In the genomic region with DNA sequence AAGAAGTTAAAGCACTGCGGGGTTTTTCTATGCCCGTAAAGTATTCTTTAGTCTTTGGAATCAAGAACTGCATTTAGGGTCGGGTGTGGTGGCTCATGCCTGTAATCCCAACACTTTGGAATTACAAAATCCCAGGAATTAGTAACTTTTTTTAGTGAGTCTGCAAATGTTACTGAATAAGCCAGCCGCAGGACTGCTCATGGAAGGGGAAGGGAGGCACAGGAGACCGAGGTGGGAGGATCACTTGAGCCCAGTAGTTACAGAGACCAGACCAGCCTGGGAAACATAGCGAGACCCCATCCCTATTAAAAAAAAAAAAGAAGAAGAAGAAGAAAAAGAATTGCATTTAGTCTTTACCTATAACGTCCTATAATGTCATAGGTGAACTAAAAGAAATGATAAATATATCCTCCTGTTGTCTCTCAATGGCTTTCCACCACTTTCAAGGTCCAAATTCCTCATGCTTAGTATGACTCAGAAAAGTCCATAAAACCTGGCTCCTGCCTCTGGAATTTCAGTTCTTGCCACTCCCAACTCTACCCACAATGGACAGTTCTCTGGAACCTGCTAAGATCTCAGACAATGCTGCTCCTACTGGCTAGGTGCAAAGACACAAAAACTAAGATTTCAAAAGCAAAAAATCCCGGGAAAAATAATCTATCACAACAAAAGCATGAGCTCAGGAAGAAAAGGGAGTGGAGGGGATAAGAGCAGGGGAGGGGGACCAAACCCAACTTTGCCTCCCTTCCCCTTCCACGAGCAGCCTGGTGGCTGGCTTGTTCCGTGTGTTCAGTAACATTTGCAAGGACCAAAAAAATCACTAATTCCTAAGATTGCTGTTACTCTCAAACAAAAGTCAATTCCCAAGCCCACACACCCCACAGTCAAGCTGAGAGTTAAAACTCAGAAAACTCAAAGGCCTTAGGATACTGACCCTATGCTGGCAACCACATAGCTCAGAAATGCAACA, we compare ENCODE assay signal across 1 cellular context.
TF ChIP-seq lines count a peak whose summit lies in the region.

No MANE protein-coding gene starts in this region.

TF ChIP-seq in HepG2, 621 proteins besides CTCF, POLR2A, EP300 and RAD21 (continues in another document):
- TF ChIP-seq, protein P1, sequence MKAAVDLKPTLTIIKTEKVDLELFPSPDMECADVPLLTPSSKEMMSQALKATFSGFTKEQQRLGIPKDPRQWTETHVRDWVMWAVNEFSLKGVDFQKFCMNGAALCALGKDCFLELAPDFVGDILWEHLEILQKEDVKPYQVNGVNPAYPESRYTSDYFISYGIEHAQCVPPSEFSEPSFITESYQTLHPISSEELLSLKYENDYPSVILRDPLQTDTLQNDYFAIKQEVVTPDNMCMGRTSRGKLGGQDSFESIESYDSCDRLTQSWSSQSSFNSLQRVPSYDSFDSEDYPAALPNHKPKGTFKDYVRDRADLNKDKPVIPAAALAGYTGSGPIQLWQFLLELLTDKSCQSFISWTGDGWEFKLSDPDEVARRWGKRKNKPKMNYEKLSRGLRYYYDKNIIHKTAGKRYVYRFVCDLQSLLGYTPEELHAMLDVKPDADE (CRISPR knock-in tag; IDR thresholded peaks at IDR 0.05), result no peak
- TF ChIP-seq, protein P2, sequence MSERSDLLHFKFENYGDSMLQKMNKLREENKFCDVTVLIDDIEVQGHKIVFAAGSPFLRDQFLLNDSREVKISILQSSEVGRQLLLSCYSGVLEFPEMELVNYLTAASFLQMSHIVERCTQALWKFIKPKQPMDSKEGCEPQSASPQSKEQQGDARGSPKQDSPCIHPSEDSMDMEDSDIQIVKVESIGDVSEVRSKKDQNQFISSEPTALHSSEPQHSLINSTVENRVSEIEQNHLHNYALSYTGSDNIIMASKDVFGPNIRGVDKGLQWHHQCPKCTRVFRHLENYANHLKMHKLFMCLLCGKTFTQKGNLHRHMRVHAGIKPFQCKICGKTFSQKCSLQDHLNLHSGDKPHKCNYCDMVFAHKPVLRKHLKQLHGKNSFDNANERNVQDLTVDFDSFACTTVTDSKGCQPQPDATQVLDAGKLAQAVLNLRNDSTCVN (CRISPR knock-in tag; IDR thresholded peaks at IDR 0.05; ENCODE audit: borderline replicate concordance), result 0 out of 2 replicates have a peak, but pooled peaks have one; percentile 50
- TF ChIP-seq EHMT2 (IDR thresholded peaks at IDR 0.05; ENCODE audit: borderline replicate concordance, low read depth, low read length) (peak; percentile 96; the same call in 1 of the 2 replicates), PHF21A (CRISPR knock-in tag; IDR thresholded peaks at IDR 0.05) (no peak; the same call in 1 of the 2 replicates), ZNF781 (CRISPR knock-in tag; IDR thresholded peaks at IDR 0.05; ENCODE audit: borderline replicate concordance, not compliant biosample characterization) (no peak), ZNF550 (CRISPR knock-in tag; IDR thresholded peaks at IDR 0.05; ENCODE audit: borderline replicate concordance) (no peak), FOXM1 (CRISPR knock-in tag; IDR thresholded peaks at IDR 0.05) (no peak), ZNF530 (CRISPR knock-in tag; IDR thresholded peaks at IDR 0.05; ENCODE audit: low read depth) (no peak), ATF7 (IDR thresholded peaks at IDR 0.05) (no peak), ATF7 (CRISPR knock-in tag; IDR thresholded peaks at IDR 0.05) (peak; percentile 27; the same call in 1 of the 2 replicates), ZBTB20 (CRISPR knock-in tag; IDR thresholded peaks at IDR 0.05; ENCODE audit: borderline replicate concordance, low read depth) (peak; percentile 72; the same call in 1 of the 2 replicates), ZNF670 (CRISPR knock-in tag; IDR thresholded peaks at IDR 0.05; ENCODE audit: borderline replicate concordance) (peak; percentile 69; the same call in 1 of the 2 replicates), ZNF33A (CRISPR knock-in tag; IDR thresholded peaks at IDR 0.05; ENCODE audit: borderline replicate concordance) (0 out of 2 replicates have a peak, but pooled peaks have one; percentile 73), MEIS1 (CRISPR knock-in tag; IDR thresholded peaks at IDR 0.05; ENCODE audit: borderline replicate concordance) (no peak; the same call in 1 of the 2 replicates), ZNF30 (CRISPR knock-in tag; IDR thresholded peaks at IDR 0.05) (no peak), ZNF292 (CRISPR knock-in tag; IDR thresholded peaks at IDR 0.05; ENCODE audit: borderline replicate concordance, low read depth) (no peak), ZMAT3 (CRISPR knock-in tag; conservative IDR thresholded peaks at IDR 0.05) (peak; percentile 64; the same call in 1 of the 2 replicates), NFKBIZ (CRISPR knock-in tag; IDR thresholded peaks at IDR 0.05) (no peak), PRMT3 (CRISPR knock-in tag; IDR thresholded peaks at IDR 0.05; ENCODE audit: borderline replicate concordance, low read depth) (no peak), ZNF256 (CRISPR knock-in tag; conservative IDR thresholded peaks at IDR 0.05) (no peak), CC2D1A (CRISPR knock-in tag; IDR thresholded peaks at IDR 0.05) (no peak), FOXK1 (CRISPR knock-in tag; IDR thresholded peaks at IDR 0.05; ENCODE audit: borderline replicate concordance, low read depth) (0 out of 2 replicates have a peak, but pooled peaks have one; percentile 19), ZBTB3 (CRISPR knock-in tag; IDR thresholded peaks at IDR 0.05; ENCODE audit: borderline replicate concordance, low read depth) (no peak), TAF1 (CRISPR knock-in tag; IDR thresholded peaks at IDR 0.05) (no peak), STAG1 (CRISPR knock-in tag; IDR thresholded peaks at IDR 0.05) (peak; percentile 62), ZNF572 (CRISPR knock-in tag; IDR thresholded peaks at IDR 0.05) (no peak), MXD4 (CRISPR knock-in tag; IDR thresholded peaks at IDR 0.05) (peak; percentile 6; the same call in 1 of the 2 replicates)
- TF ChIP-seq, protein P3, sequence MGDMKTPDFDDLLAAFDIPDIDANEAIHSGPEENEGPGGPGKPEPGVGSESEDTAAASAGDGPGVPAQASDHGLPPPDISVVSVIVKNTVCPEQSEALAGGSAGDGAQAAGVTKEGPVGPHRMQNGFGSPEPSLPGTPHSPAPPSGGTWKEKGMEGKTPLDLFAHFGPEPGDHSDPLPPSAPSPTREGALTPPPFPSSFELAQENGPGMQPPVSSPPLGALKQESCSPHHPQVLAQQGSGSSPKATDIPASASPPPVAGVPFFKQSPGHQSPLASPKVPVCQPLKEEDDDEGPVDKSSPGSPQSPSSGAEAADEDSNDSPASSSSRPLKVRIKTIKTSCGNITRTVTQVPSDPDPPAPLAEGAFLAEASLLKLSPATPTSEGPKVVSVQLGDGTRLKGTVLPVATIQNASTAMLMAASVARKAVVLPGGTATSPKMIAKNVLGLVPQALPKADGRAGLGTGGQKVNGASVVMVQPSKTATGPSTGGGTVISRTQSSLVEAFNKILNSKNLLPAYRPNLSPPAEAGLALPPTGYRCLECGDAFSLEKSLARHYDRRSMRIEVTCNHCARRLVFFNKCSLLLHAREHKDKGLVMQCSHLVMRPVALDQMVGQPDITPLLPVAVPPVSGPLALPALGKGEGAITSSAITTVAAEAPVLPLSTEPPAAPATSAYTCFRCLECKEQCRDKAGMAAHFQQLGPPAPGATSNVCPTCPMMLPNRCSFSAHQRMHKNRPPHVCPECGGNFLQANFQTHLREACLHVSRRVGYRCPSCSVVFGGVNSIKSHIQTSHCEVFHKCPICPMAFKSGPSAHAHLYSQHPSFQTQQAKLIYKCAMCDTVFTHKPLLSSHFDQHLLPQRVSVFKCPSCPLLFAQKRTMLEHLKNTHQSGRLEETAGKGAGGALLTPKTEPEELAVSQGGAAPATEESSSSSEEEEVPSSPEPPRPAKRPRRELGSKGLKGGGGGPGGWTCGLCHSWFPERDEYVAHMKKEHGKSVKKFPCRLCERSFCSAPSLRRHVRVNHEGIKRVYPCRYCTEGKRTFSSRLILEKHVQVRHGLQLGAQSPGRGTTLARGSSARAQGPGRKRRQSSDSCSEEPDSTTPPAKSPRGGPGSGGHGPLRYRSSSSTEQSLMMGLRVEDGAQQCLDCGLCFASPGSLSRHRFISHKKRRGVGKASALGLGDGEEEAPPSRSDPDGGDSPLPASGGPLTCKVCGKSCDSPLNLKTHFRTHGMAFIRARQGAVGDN (CRISPR knock-in tag; IDR thresholded peaks at IDR 0.05), result no peak
- TF ChIP-seq, protein P4, sequence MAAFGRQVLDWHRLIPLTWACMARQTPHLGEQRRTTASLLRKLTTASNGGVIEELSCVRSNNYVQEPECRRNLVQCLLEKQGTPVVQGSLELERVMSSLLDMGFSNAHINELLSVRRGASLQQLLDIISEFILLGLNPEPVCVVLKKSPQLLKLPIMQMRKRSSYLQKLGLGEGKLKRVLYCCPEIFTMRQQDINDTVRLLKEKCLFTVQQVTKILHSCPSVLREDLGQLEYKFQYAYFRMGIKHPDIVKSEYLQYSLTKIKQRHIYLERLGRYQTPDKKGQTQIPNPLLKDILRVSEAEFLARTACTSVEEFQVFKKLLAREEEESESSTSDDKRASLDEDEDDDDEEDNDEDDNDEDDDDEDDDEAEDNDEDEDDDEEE (CRISPR knock-in tag; IDR thresholded peaks at IDR 0.05), result 0 out of 2 replicates have a peak, but pooled peaks have one; percentile 37
- TF ChIP-seq, protein P5, sequence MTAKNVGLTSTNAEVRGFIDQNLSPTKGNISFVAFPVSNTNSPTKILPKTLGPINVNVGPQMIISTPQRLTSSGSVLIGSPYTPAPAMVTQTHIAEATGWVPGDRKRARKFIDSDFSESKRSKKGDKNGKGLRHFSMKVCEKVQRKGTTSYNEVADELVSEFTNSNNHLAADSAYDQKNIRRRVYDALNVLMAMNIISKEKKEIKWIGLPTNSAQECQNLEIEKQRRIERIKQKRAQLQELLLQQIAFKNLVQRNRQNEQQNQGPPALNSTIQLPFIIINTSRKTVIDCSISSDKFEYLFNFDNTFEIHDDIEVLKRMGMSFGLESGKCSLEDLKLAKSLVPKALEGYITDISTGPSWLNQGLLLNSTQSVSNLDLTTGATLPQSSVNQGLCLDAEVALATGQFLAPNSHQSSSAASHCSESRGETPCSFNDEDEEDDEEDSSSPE (CRISPR knock-in tag; IDR thresholded peaks at IDR 0.05), result peak; percentile 35
- TF ChIP-seq, protein P6, sequence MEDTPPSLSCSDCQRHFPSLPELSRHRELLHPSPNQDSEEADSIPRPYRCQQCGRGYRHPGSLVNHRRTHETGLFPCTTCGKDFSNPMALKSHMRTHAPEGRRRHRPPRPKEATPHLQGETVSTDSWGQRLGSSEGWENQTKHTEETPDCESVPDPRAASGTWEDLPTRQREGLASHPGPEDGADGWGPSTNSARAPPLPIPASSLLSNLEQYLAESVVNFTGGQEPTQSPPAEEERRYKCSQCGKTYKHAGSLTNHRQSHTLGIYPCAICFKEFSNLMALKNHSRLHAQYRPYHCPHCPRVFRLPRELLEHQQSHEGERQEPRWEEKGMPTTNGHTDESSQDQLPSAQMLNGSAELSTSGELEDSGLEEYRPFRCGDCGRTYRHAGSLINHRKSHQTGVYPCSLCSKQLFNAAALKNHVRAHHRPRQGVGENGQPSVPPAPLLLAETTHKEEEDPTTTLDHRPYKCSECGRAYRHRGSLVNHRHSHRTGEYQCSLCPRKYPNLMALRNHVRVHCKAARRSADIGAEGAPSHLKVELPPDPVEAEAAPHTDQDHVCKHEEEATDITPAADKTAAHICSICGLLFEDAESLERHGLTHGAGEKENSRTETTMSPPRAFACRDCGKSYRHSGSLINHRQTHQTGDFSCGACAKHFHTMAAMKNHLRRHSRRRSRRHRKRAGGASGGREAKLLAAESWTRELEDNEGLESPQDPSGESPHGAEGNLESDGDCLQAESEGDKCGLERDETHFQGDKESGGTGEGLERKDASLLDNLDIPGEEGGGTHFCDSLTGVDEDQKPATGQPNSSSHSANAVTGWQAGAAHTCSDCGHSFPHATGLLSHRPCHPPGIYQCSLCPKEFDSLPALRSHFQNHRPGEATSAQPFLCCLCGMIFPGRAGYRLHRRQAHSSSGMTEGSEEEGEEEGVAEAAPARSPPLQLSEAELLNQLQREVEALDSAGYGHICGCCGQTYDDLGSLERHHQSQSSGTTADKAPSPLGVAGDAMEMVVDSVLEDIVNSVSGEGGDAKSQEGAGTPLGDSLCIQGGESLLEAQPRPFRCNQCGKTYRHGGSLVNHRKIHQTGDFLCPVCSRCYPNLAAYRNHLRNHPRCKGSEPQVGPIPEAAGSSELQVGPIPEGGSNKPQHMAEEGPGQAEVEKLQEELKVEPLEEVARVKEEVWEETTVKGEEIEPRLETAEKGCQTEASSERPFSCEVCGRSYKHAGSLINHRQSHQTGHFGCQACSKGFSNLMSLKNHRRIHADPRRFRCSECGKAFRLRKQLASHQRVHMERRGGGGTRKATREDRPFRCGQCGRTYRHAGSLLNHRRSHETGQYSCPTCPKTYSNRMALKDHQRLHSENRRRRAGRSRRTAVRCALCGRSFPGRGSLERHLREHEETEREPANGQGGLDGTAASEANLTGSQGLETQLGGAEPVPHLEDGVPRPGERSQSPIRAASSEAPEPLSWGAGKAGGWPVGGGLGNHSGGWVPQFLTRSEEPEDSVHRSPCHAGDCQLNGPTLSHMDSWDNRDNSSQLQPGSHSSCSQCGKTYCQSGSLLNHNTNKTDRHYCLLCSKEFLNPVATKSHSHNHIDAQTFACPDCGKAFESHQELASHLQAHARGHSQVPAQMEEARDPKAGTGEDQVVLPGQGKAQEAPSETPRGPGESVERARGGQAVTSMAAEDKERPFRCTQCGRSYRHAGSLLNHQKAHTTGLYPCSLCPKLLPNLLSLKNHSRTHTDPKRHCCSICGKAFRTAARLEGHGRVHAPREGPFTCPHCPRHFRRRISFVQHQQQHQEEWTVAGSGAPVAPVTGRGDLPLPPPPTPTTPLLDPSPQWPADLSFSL (CRISPR knock-in tag; IDR thresholded peaks at IDR 0.05), result no peak
- TF ChIP-seq, protein P7, sequence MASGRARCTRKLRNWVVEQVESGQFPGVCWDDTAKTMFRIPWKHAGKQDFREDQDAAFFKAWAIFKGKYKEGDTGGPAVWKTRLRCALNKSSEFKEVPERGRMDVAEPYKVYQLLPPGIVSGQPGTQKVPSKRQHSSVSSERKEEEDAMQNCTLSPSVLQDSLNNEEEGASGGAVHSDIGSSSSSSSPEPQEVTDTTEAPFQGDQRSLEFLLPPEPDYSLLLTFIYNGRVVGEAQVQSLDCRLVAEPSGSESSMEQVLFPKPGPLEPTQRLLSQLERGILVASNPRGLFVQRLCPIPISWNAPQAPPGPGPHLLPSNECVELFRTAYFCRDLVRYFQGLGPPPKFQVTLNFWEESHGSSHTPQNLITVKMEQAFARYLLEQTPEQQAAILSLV (CRISPR knock-in tag; IDR thresholded peaks at IDR 0.05; ENCODE audit: borderline replicate concordance), result no peak
- TF ChIP-seq, protein P8, sequence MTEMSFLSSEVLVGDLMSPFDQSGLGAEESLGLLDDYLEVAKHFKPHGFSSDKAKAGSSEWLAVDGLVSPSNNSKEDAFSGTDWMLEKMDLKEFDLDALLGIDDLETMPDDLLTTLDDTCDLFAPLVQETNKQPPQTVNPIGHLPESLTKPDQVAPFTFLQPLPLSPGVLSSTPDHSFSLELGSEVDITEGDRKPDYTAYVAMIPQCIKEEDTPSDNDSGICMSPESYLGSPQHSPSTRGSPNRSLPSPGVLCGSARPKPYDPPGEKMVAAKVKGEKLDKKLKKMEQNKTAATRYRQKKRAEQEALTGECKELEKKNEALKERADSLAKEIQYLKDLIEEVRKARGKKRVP (CRISPR knock-in tag; IDR thresholded peaks at IDR 0.05), result 0 out of 4 replicates have a peak, but pooled peaks of 1 of the 2 experiments have one; percentile 7
- TF ChIP-seq, protein P9, sequence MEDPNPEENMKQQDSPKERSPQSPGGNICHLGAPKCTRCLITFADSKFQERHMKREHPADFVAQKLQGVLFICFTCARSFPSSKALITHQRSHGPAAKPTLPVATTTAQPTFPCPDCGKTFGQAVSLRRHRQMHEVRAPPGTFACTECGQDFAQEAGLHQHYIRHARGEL (CRISPR knock-in tag; IDR thresholded peaks at IDR 0.05), result no peak
- TF ChIP-seq, protein P10, sequence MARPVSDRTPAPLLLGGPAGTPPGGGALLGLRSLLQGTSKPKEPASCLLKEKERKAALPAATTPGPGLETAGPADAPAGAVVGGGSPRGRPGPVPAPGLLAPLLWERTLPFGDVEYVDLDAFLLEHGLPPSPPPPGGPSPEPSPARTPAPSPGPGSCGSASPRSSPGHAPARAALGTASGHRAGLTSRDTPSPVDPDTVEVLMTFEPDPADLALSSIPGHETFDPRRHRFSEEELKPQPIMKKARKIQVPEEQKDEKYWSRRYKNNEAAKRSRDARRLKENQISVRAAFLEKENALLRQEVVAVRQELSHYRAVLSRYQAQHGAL (CRISPR knock-in tag; IDR thresholded peaks at IDR 0.05; ENCODE audit: not compliant biosample characterization), result no peak
